In the genomic region with DNA sequence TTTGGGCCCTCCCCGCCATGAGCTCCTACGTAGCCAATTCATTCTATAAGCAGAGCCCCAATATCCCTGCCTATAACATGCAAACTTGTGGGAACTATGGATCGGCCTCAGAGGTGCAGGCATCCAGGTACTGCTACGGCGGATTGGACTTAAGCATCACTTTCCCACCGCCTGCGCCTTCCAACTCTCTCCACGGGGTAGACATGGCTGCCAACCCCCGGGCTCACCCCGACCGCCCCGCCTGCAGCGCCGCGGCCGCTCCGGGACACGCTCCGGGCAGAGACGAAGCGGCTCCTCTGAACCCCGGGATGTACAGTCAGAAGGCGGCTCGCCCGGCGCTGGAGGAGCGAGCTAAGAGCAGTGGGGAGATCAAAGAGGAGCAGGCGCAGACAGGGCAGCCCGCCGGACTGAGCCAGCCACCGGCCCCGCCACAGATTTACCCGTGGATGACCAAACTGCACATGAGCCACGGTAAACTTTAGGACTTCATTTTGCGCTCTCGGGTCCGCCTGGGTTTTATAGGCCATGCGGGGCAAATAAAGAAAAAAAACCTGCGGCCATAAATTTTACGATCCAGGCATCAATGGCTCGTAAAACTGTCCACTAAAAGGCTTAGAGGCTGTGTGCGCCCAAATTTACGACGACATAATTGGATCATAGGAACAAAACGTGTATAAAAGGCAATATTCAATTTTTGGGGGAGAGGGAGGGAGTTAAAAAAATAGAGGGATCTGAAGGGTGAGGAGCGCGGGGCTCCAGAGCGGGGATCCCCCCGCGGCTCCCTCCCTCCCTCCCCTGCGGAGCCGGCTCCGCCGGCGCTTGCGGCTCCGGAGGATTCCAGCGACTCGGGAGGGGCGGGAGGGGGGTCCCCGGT, we compare ENCODE assay signal across 1 cellular context.
A peak's percentile ranks its signal among the peaks of the same experiment; 100 is the strongest.
TF ChIP-seq lines count a peak whose summit lies in the region.

No MANE protein-coding gene starts in this region.

TF ChIP-seq in H1, 55 proteins besides CTCF, POLR2A, EP300 and RAD21:
- TF ChIP-seq, protein P1, sequence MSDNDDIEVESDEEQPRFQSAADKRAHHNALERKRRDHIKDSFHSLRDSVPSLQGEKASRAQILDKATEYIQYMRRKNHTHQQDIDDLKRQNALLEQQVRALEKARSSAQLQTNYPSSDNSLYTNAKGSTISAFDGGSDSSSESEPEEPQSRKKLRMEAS (IDR thresholded peaks at IDR 0.05), result no peak
- TF ChIP-seq CBX8 (IDR thresholded peaks at IDR 0.05; ENCODE audit: borderline replicate concordance, low read depth, low read length) (peak; percentile 44; the same call in 1 of the 2 replicates), TCF12 (IDR thresholded peaks at IDR 0.05; ENCODE audit: low read depth, low read length) (0 out of 2 replicates have a peak, but pooled peaks have one; percentile 3), SP1 (IDR thresholded peaks at IDR 0.05; ENCODE audit: low read depth, low read length) (no peak), CHD1 (IDR thresholded peaks at IDR 0.05; ENCODE audit: low read depth, low read length) (no peak), EZH2 (IDR thresholded peaks at IDR 0.05; ENCODE audit: low read depth, low read length, severe bottlenecking) (peak; percentile 85), GABPA (IDR thresholded peaks at IDR 0.05; ENCODE audit: borderline replicate concordance, insufficient read depth, low read length) (no peak), SIN3A (conservative IDR thresholded peaks at IDR 0.05 in 1 of 2, IDR thresholded peaks at IDR 0.05 in 1 of 2; ENCODE audit: low read depth in 1 of 2, low read length in 2 of 2) (no peak), SUZ12 (IDR thresholded peaks at IDR 0.05; ENCODE audit: low read length) (peak; percentile 75), RNF2 (IDR thresholded peaks at IDR 0.05; ENCODE audit: borderline replicate concordance, low read depth, low read length, missing control alignments, poor library complexity, severe bottlenecking) (peak; percentile 94), HDAC6 (IDR thresholded peaks at IDR 0.05; ENCODE audit: low read depth, low read length) (no peak), SP4 (IDR thresholded peaks at IDR 0.05; ENCODE audit: low read length) (no peak), TEAD4 (IDR thresholded peaks at IDR 0.05; ENCODE audit: low read depth, low read length) (no peak), RFX5 (IDR thresholded peaks at IDR 0.05; ENCODE audit: borderline replicate concordance, low read depth, low read length) (no peak)
- TF ChIP-seq, protein P2, sequence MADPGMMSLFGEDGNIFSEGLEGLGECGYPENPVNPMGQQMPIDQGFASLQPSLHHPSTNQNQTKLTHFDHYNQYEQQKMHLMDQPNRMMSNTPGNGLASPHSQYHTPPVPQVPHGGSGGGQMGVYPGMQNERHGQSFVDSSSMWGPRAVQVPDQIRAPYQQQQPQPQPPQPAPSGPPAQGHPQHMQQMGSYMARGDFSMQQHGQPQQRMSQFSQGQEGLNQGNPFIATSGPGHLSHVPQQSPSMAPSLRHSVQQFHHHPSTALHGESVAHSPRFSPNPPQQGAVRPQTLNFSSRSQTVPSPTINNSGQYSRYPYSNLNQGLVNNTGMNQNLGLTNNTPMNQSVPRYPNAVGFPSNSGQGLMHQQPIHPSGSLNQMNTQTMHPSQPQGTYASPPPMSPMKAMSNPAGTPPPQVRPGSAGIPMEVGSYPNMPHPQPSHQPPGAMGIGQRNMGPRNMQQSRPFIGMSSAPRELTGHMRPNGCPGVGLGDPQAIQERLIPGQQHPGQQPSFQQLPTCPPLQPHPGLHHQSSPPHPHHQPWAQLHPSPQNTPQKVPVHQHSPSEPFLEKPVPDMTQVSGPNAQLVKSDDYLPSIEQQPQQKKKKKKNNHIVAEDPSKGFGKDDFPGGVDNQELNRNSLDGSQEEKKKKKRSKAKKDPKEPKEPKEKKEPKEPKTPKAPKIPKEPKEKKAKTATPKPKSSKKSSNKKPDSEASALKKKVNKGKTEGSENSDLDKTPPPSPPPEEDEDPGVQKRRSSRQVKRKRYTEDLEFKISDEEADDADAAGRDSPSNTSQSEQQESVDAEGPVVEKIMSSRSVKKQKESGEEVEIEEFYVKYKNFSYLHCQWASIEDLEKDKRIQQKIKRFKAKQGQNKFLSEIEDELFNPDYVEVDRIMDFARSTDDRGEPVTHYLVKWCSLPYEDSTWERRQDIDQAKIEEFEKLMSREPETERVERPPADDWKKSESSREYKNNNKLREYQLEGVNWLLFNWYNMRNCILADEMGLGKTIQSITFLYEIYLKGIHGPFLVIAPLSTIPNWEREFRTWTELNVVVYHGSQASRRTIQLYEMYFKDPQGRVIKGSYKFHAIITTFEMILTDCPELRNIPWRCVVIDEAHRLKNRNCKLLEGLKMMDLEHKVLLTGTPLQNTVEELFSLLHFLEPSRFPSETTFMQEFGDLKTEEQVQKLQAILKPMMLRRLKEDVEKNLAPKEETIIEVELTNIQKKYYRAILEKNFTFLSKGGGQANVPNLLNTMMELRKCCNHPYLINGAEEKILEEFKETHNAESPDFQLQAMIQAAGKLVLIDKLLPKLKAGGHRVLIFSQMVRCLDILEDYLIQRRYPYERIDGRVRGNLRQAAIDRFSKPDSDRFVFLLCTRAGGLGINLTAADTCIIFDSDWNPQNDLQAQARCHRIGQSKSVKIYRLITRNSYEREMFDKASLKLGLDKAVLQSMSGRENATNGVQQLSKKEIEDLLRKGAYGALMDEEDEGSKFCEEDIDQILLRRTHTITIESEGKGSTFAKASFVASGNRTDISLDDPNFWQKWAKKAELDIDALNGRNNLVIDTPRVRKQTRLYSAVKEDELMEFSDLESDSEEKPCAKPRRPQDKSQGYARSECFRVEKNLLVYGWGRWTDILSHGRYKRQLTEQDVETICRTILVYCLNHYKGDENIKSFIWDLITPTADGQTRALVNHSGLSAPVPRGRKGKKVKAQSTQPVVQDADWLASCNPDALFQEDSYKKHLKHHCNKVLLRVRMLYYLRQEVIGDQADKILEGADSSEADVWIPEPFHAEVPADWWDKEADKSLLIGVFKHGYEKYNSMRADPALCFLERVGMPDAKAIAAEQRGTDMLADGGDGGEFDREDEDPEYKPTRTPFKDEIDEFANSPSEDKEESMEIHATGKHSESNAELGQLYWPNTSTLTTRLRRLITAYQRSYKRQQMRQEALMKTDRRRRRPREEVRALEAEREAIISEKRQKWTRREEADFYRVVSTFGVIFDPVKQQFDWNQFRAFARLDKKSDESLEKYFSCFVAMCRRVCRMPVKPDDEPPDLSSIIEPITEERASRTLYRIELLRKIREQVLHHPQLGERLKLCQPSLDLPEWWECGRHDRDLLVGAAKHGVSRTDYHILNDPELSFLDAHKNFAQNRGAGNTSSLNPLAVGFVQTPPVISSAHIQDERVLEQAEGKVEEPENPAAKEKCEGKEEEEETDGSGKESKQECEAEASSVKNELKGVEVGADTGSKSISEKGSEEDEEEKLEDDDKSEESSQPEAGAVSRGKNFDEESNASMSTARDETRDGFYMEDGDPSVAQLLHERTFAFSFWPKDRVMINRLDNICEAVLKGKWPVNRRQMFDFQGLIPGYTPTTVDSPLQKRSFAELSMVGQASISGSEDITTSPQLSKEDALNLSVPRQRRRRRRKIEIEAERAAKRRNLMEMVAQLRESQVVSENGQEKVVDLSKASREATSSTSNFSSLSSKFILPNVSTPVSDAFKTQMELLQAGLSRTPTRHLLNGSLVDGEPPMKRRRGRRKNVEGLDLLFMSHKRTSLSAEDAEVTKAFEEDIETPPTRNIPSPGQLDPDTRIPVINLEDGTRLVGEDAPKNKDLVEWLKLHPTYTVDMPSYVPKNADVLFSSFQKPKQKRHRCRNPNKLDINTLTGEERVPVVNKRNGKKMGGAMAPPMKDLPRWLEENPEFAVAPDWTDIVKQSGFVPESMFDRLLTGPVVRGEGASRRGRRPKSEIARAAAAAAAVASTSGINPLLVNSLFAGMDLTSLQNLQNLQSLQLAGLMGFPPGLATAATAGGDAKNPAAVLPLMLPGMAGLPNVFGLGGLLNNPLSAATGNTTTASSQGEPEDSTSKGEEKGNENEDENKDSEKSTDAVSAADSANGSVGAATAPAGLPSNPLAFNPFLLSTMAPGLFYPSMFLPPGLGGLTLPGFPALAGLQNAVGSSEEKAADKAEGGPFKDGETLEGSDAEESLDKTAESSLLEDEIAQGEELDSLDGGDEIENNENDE (IDR thresholded peaks at IDR 0.05; ENCODE audit: insufficient replicate concordance, low read length), result no peak
